24 cellular contexts compared by ENCODE assay signal in the genomic region with DNA sequence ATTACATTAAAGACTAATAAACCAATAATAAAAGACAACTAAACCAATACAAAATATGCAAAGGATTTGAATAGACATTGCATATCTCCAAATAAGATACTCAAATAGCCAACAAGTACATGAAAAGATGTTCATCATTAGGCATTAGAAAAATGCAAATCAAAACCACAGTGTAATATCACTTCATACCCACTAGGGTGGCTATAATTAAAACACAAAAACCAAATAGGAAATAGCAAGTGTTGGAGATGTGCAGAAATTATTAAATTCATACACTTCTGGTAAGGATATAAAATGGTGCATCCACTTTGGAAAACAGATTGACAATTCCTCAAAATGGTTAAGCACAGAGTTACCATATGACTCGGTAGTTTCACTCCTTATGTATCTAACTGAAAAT.
"Had no signal": no experiment of that assay in that cellular context is flagged by ENCODE, and none has a peak within 500 bp of the region (broad histone marks: within the 10 kb centered on the region; RNA-seq: fewer than 3 reads in every experiment).

No MANE protein-coding gene starts in this region.

- H3K4me3 ChIP-seq: body of pancreas, mucosa of descending colon, right atrium auricular region, skin epidermis, thyroid gland, uterus had no signal

- H3K4me3 Mint-ChIP-seq: activated CD4-positive, alpha-beta T cell treated with anti-CD3 and anti-CD28 coated beads, Interleukin-2, amount 10 ng/mL, durations not matched to agents 24 days and 14 days; activated CD8-positive, alpha-beta T cell treated with anti-CD3 and anti-CD28 coated beads, Interleukin-2, amount 10 ng/mL, durations not matched to agents 7 days and 5 days; activated naive CD8-positive, alpha-beta T cell treated with anti-CD3 and anti-CD28 coated beads for 36 hours; central memory CD8-positive, alpha-beta T cell; dendritic cell treated with granulocyte-macrophage colony-stimulating factor and Interleukin-4, amounts not matched to agents 40 ng/mL and 50 ng/mL, for 4 days; naive thymus-derived CD4-positive, alpha-beta T cell; stimulated activated naive B cell treated with anti-CD40 and anti-IgM and Interleukin-4, amounts not matched to agents 10 μg/mL and 1 μg/mL and 100 μg/mL, for 72 hours had no signal

- DNase-seq: activated CD4-positive, alpha-beta T cell treated with anti-CD3 and anti-CD28 coated beads, Interleukin-2, amount 10 ng/mL, durations not matched to agents 24 days and 14 days; activated CD4-positive, CD25-positive, alpha-beta regulatory T cell; activated CD8-positive, alpha-beta memory T cell treated with anti-CD3 and anti-CD28 coated beads, Interleukin-2, amount 50 U/mL, for 4 hours; activated CD8-positive, alpha-beta T cell treated with anti-CD3 and anti-CD28 coated beads, Interleukin-2, amount 10 ng/mL, durations not matched to agents 7 days and 5 days; activated gamma-delta T cell; activated naive CD8-positive, alpha-beta T cell treated with anti-CD3 and anti-CD28 coated beads for 36 hours; activated T-cell treated with anti-CD3 and anti-CD28 coated beads, Interleukin-2, amount 50 U/mL, for 48 hours; amygdala; body of pancreas; effector memory CD4-positive, alpha-beta T cell; hippocampal formation; mucosa of descending colon; naive thymus-derived CD4-positive, alpha-beta T cell; posterior cingulate gyrus; stimulated activated CD4-positive, alpha-beta T cell treated with anti-CD3 and anti-CD28 coated beads, Interleukin-15, amount 100 ng/mL, for 24 hours; stimulated activated CD4-positive, alpha-beta T cell treated with anti-CD3 and anti-CD28 coated beads, Interleukin-4, amount 100 ng/mL, for 1 hour; stimulated activated naive B cell treated with anti-CD40 and anti-IgM and Interleukin-4, amounts not matched to agents 10 μg/mL and 1 μg/mL and 100 μg/mL, for 72 hours; thyroid gland; uterus had no signal

- H3K27ac Mint-ChIP-seq: activated CD4-positive, alpha-beta T cell treated with anti-CD3 and anti-CD28 coated beads, Interleukin-2, amount 10 ng/mL, durations not matched to agents 24 days and 14 days; activated CD8-positive, alpha-beta T cell treated with anti-CD3 and anti-CD28 coated beads, Interleukin-2, amount 10 ng/mL, durations not matched to agents 7 days and 5 days; activated naive CD8-positive, alpha-beta T cell treated with anti-CD3 and anti-CD28 coated beads for 36 hours; dendritic cell treated with granulocyte-macrophage colony-stimulating factor and Interleukin-4, amounts not matched to agents 40 ng/mL and 50 ng/mL, for 4 days; naive thymus-derived CD4-positive, alpha-beta T cell; stimulated activated naive B cell treated with anti-CD40 and anti-IgM and Interleukin-4, amounts not matched to agents 10 μg/mL and 1 μg/mL and 100 μg/mL, for 72 hours had no signal

- H3K4me1 ChIP-seq: body of pancreas, right atrium auricular region, thyroid gland, uterus had no signal

- H3K36me3 Mint-ChIP-seq: activated naive CD8-positive, alpha-beta T cell treated with anti-CD3 and anti-CD28 coated beads for 36 hours; naive thymus-derived CD4-positive, alpha-beta T cell; stimulated activated naive B cell treated with anti-CD40 and anti-IgM and Interleukin-4, amounts not matched to agents 10 μg/mL and 1 μg/mL and 100 μg/mL, for 72 hours had no signal

- H3K9me3 Mint-ChIP-seq: activated CD4-positive, alpha-beta T cell treated with anti-CD3 and anti-CD28 coated beads, Interleukin-2, amount 10 ng/mL, durations not matched to agents 24 days and 14 days; activated naive CD8-positive, alpha-beta T cell treated with anti-CD3 and anti-CD28 coated beads for 36 hours; central memory CD8-positive, alpha-beta T cell; dendritic cell treated with granulocyte-macrophage colony-stimulating factor and Interleukin-4, amounts not matched to agents 40 ng/mL and 50 ng/mL, for 4 days; stimulated activated naive B cell treated with anti-CD40 and anti-IgM and Interleukin-4, amounts not matched to agents 10 μg/mL and 1 μg/mL and 100 μg/mL, for 72 hours had no signal

- H3K36me3 ChIP-seq: right atrium auricular region, thyroid gland, uterus had no signal

- ATAC-seq: activated CD8-positive, alpha-beta T cell treated with anti-CD3 and anti-CD28 coated beads, Interleukin-2, amount 10 ng/mL, durations not matched to agents 7 days and 5 days; body of pancreas; left lobe of liver; mucosa of descending colon; naive thymus-derived CD4-positive, alpha-beta T cell; stimulated activated naive B cell treated with anti-CD40 and anti-IgM and Interleukin-4, amounts not matched to agents 10 μg/mL and 1 μg/mL and 100 μg/mL, for 72 hours had no signal

- H3K27me3 Mint-ChIP-seq: activated CD4-positive, alpha-beta T cell treated with anti-CD3 and anti-CD28 coated beads, Interleukin-2, amount 10 ng/mL, durations not matched to agents 24 days and 14 days; activated naive CD8-positive, alpha-beta T cell treated with anti-CD3 and anti-CD28 coated beads for 36 hours; central memory CD8-positive, alpha-beta T cell; dendritic cell treated with granulocyte-macrophage colony-stimulating factor and Interleukin-4, amounts not matched to agents 40 ng/mL and 50 ng/mL, for 4 days; naive thymus-derived CD4-positive, alpha-beta T cell; stimulated activated naive B cell treated with anti-CD40 and anti-IgM and Interleukin-4, amounts not matched to agents 10 μg/mL and 1 μg/mL and 100 μg/mL, for 72 hours had no signal

- H3K9me3 ChIP-seq: body of pancreas, mucosa of descending colon, right atrium auricular region, thyroid gland, uterus had no signal

- H3K27me3 ChIP-seq: body of pancreas, right atrium auricular region, thyroid gland, uterus had no signal

- H3K4me1 Mint-ChIP-seq: activated CD4-positive, alpha-beta T cell treated with anti-CD3 and anti-CD28 coated beads, Interleukin-2, amount 10 ng/mL, durations not matched to agents 24 days and 14 days; activated naive CD8-positive, alpha-beta T cell treated with anti-CD3 and anti-CD28 coated beads for 36 hours; central memory CD8-positive, alpha-beta T cell; naive thymus-derived CD4-positive, alpha-beta T cell; stimulated activated naive B cell treated with anti-CD40 and anti-IgM and Interleukin-4, amounts not matched to agents 10 μg/mL and 1 μg/mL and 100 μg/mL, for 72 hours had no signal

- H3K27ac ChIP-seq: body of pancreas, right atrium auricular region, skin epidermis, thyroid gland, uterus had no signal
